ENCODE assay signal across 8 cellular contexts in genomic region chr1:206479164-206480125, GRCh38. TPM values are rescaled to one million over a fixed set of nuclear protein-coding genes. Genes with fewer than 3 reads are reported as not detected.
DNase-seq lines count a peak whose midpoint lies in the region; ATAC-seq and TF ChIP-seq lines count a peak whose summit lies in the region.

No MANE protein-coding gene starts in this region.

- H3K9me3 Mint-ChIP-seq in activated naive CD4-positive, alpha-beta T cell treated with anti-CD3 and anti-CD28 coated beads, Interleukin-2, amount 10 ng/mL, durations not matched to agents 7 days and 5 days, result no peaks in the 10 kb centered on the region
- peaks cover 2% of the 10 kb centered on the region for H3K9me3 Mint-ChIP-seq in glutamatergic neuron (ENCODE audit: unreplicated experiment)

- H3K4me1 ChIP-seq in prostate gland (replicated peaks), result peaks cover 4% of the 10 kb centered on the region

- intact Hi-C loops in prostate gland (cut with DNase I), result no loop called here

- H3K27ac Mint-ChIP-seq in activated naive CD4-positive, alpha-beta T cell treated with anti-CD3 and anti-CD28 coated beads, Interleukin-2, amount 10 ng/mL, durations not matched to agents 7 days and 5 days, result peak overlapping the region; percentile 58
- H3K27ac Mint-ChIP-seq in glutamatergic neuron (ENCODE audit: unreplicated experiment), result no peak overlapping the region

- peaks cover 71% of the 10 kb centered on the region for H3K36me3 Mint-ChIP-seq in activated naive CD4-positive, alpha-beta T cell treated with anti-CD3 and anti-CD28 coated beads, Interleukin-2, amount 10 ng/mL, durations not matched to agents 7 days and 5 days
- H3K36me3 Mint-ChIP-seq in glutamatergic neuron (ENCODE audit: unreplicated experiment), result no peaks in the 10 kb centered on the region

- H3K36me3 ChIP-seq in GM06990 (ENCODE audit: control insufficient read depth, insufficient read depth, low read length), result peaks cover 62% of the 10 kb centered on the region
- H3K36me3 ChIP-seq in prostate gland, result no peaks in the 10 kb centered on the region

- no peak overlapping the region for H3K27ac ChIP-seq in prostate gland

- H3K4me3 ChIP-seq in GM06990 (replicated peaks; ENCODE audit: low read depth, low read length) (no peak overlapping the region), NB4 (ENCODE audit: low read depth, low read length) (no peak overlapping the region), prostate gland (no peak overlapping the region)

- no peaks in the 10 kb centered on the region for H3K27me3 Mint-ChIP-seq in activated naive CD4-positive, alpha-beta T cell treated with anti-CD3 and anti-CD28 coated beads, Interleukin-2, amount 10 ng/mL, durations not matched to agents 7 days and 5 days
- H3K27me3 Mint-ChIP-seq in glutamatergic neuron (ENCODE audit: unreplicated experiment), result peaks cover 6% of the 10 kb centered on the region

- ATAC-seq in GM18498 (IDR thresholded peaks at IDR 0.05; ENCODE audit: unreplicated experiment), result no peak

- H3K27me3 ChIP-seq in GM06990 (replicated peaks; ENCODE audit: control insufficient read depth, insufficient read depth, low read length) (no peaks in the 10 kb centered on the region), prostate gland (replicated peaks; ENCODE audit: insufficient read depth) (no peaks in the 10 kb centered on the region)

- CTCF ChIA-PET in activated naive CD4-positive, alpha-beta T cell treated with anti-CD3 and anti-CD28 coated beads, Interleukin-2, amount 10 ng/mL, durations not matched to agents 7 days and 5 days (lab: Charles Lee), result interaction anchor here (0.6 to 5.1 kb wide), 27 partner anchors 9 to 233 kb away, joined by 3 to 58 read pairs (median 5); partner anchors contain the start of genes EIF2D, IKBKE and RASSF5

- TF ChIP-seq CTCF in GM06990 (IDR thresholded peaks at IDR 0.05; ENCODE audit: insufficient read depth, low read length, poor library complexity, severe bottlenecking) (peak; percentile 78), NB4 (IDR thresholded peaks at IDR 0.05; ENCODE audit: low read depth, low read length) (peak; percentile 79), glutamatergic neuron (IDR thresholded peaks at IDR 0.05; ENCODE audit: partially characterized antibody, unreplicated experiment) (peak; percentile 84), prostate gland (IDR thresholded peaks at IDR 0.05) (peak; percentile 61 to 77 (median 72))

- DNase-seq in GM06990 (ENCODE audit: extremely low read depth, insufficient read length), result no peak
- peak; percentile 81 for DNase-seq in NB4 (ENCODE audit: low read depth)
- DNase-seq in SKM-1 (lab: John Stamatoyannopoulos, UW; ENCODE audit: unreplicated experiment), result peak; percentile 47
- peak; percentile 79 for DNase-seq in activated naive CD4-positive, alpha-beta T cell treated with anti-CD3 and anti-CD28 coated beads, Interleukin-2, amount 10 ng/mL, durations not matched to agents 7 days and 5 days
- DNase-seq in glutamatergic neuron, result peak; percentile 83
- peak; percentile 66 for DNase-seq in prostate gland (ENCODE audit: low spot score)
- DNase-seq in GF-D8 (lab: John Stamatoyannopoulos, UW), result no peak

- H3K4me1 Mint-ChIP-seq in activated naive CD4-positive, alpha-beta T cell treated with anti-CD3 and anti-CD28 coated beads, Interleukin-2, amount 10 ng/mL, durations not matched to agents 7 days and 5 days, result peaks cover 16% of the 10 kb centered on the region
- no peaks in the 10 kb centered on the region for H3K4me1 Mint-ChIP-seq in glutamatergic neuron (ENCODE audit: low read depth, unreplicated experiment)

- H3K9me3 ChIP-seq in prostate gland, result no peaks in the 10 kb centered on the region

- TF ChIP-seq POLR2A in NB4 (IDR thresholded peaks at IDR 0.05; ENCODE audit: extremely low read depth, insufficient read length) (no peak), prostate gland (IDR thresholded peaks at IDR 0.05) (no peak)

- WGBS in prostate gland, result 72% methylated on average over 14 of the region's 14 CpGs

- no peak overlapping the region for H3K4me3 Mint-ChIP-seq in activated naive CD4-positive, alpha-beta T cell treated with anti-CD3 and anti-CD28 coated beads, Interleukin-2, amount 10 ng/mL, durations not matched to agents 7 days and 5 days
- H3K4me3 Mint-ChIP-seq in glutamatergic neuron (ENCODE audit: unreplicated experiment), result no peak overlapping the region

RNA-seq across cellular contexts. Expression of gene IKBKE, which starts 9.2 kb away (rescaled TPM):
- 0.20 TPM for total RNA-seq in glutamatergic neuron (ENCODE audit: unreplicated experiment)
- total RNA-seq in prostate gland, result 1 to 10 TPM; 3.6 to 6.1 TPM

RNA-seq across cellular contexts. Expression of gene RASSF5, which starts 27.9 kb away (rescaled TPM):
- 2.7 TPM for total RNA-seq in glutamatergic neuron (ENCODE audit: unreplicated experiment)
- total RNA-seq in prostate gland, result 10 to 100 TPM; 22.2 to 42.5 TPM

Comparison
In these comparisons a context has a peak if more than half of its experiments do, and no peak if none do; other contexts are left out.
1. DNase-seq: peak in NB4 (single experiment), SKM-1 (single experiment), activated naive CD4-positive, alpha-beta T cell treated with anti-CD3 and anti-CD28 coated beads, Interleukin-2, amount 10 ng/mL, durations not matched to agents 7 days and 5 days (single experiment), glutamatergic neuron (single experiment) and prostate gland (single experiment); none in GM06990 (single experiment) and GF-D8 (single experiment).
2. Peak in every context shown above with its lines, with median percentiles within 50 percentile points of each other: CTCF ChIP-seq.